In genomic region chr16:56868175-56868574, GRCh38 we compare ENCODE assay signal across 28 cellular contexts. TPM values are rescaled to one million over a fixed set of nuclear protein-coding genes. Genes with fewer than 3 reads are reported as not detected.
"Had no signal": no experiment of that assay in that cellular context is flagged by ENCODE, and none has a peak within 500 bp of the region (broad histone marks: within the 10 kb centered on the region; RNA-seq: fewer than 3 reads in every experiment).

No MANE protein-coding gene starts in this region.

- H3K27me3 ChIP-seq: Peyer's patch, SJSA1 had no signal

- ATAC-seq: K562 had no signal

- H3K4me3 ChIP-seq: K562, PC-9, Peyer's patch, SJSA1, SK-N-MC had no signal

- H3K27me3 Mint-ChIP-seq: IgD-negative memory B cell had no signal

- DNase-seq: Kasumi-1; MM.1S; NCI-H1092 treated with DMSO at 0.1 percent for 48 hours; NCI-H1436; NCI-H187; NCI-H2029; NCI-H2081 treated with DMSO at 0.1 percent for 48 hours; NCI-H2171; NCI-H226; NCI-H446; NCI-H510A; NCI-H524 treated with DMSO at 0.1 percent for 48 hours; NCI-H69; NCI-H774; NK-92 treated with Interleukin-12 subunit alpha and Interleukin-12 subunit beta, amount 100 ng/mL, for 24 hours; OCI-M1; PC-9; Peyer's patch; Right ventricle myocardium superior; SIG-M5 had no signal

- H3K36me3 ChIP-seq: Peyer's patch, SJSA1 had no signal

- H3K9me3 Mint-ChIP-seq: IgD-negative memory B cell had no signal

- H3K27ac ChIP-seq: KMS-11, PC-9, SJSA1, SK-N-MC had no signal

- H3K4me2 ChIP-seq: KMS-11, PC-9 had no signal

- H3K9ac ChIP-seq: KMS-11 had no signal

- H3K9me3 ChIP-seq: Peyer's patch, SJSA1 had no signal

- H2AFZ ChIP-seq: PC-9 had no signal

RNA-seq across cellular contexts. Expression of gene SLC12A3, which starts 3.2 kb away (rescaled TPM):
- total RNA-seq: HT1080, K562, M059J, Peyer's patch, Right ventricle myocardium superior, RPMI7951, SJSA1 had no signal
- polyA plus RNA-seq: K562 had no signal
